ENCODE assay signal across 10 cellular contexts in genomic region chr7:78587443-78588044, GRCh38.
DNase-seq lines count a peak whose midpoint lies in the region; ATAC-seq and TF ChIP-seq lines count a peak whose summit lies in the region.
"Had no signal": no experiment of that assay in that cellular context is flagged by ENCODE, and none has a peak within 500 bp of the region (broad histone marks: within the 10 kb centered on the region; RNA-seq: fewer than 3 reads in every experiment).

No MANE protein-coding gene starts in this region.

- peak; percentile 23; the same call in 1 of the 3 replicates for TF ChIP-seq CTCF in GM12872 (IDR thresholded peaks at IDR 0.05; ENCODE audit: insufficient read depth, low read depth, low read length)

- in situ Hi-C loops in T47D (cut with HindIII; ENCODE audit: low pct_unique_long_range_greater_than_20kb, low sequenced_read_pairs): no loop called here

- ATAC-seq in HG03175 (IDR thresholded peaks at IDR 0.05; ENCODE audit: unreplicated experiment): no peak
- ATAC-seq: pancreas had no signal

- DNase-seq in A172 (ENCODE audit: low spot score): peak; percentile 69
- peak; percentile 56 for DNase-seq in NCI-H2227 treated with DMSO at 0.1 percent for 48 hours (lab: John Stamatoyannopoulos, UW)
- DNase-seq in T47D (ENCODE audit: low read depth in 1 of 2, low spot score in 1 of 2): peak; percentile 37 to 81
- no peak for DNase-seq in NCI-H510A treated with DMSO at 0.1 percent for 48 hours (lab: John Stamatoyannopoulos, UW)
- DNase-seq in epidermal melanocyte (ENCODE audit: insufficient read length, low spot score): no peak
- DNase-seq in foreskin melanocyte: no peak
- DNase-seq: NCI-H2107, pancreas had no signal

Comparison
In these comparisons a context has a peak if more than half of its experiments do, and no peak if none do; other contexts are left out.
1. DNase-seq: peak in A172 (single experiment), NCI-H2227 treated with DMSO at 0.1 percent for 48 hours (single experiment) and T47D (2 of 2); none in NCI-H510A treated with DMSO at 0.1 percent for 48 hours (single experiment), epidermal melanocyte (single experiment) and foreskin melanocyte (single experiment).